ENCODE assay signal across 1 cellular context in the genomic region with DNA sequence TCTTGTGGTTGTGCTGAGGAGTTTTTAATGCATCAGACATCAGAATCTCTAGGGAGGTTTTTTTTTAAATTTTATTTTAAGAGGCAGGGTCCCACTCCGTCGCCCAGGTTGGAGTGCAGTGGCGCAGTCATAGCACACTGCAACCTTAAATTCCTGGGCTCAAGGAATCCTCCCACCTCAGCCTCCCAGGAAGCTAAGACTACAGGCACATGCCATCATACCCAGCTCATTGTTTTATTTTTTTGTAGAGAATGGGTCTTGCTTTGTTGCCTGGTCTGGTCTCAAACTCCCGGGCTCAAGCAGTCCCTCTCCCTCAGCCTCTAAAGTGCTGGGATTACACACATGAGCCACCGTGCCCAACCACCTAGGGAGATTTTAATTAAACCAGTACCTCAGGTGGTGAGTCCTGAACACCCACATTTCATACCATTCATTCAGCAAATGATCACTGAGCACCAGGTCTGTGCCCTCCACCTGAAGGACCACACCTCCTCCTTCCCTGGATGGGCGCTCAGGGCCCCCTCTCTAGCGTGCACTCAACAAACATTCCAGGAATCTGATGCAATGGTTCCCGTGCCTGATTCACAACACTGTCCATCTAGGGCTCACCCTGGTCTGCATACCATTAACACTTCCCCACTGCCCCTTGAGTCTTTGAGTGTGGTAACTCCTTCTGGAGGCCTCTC.
TF ChIP-seq lines count a peak whose summit lies in the region.

No MANE protein-coding gene starts in this region.

TF ChIP-seq in H1, 55 proteins besides CTCF, POLR2A, EP300 and RAD21:
- TF ChIP-seq, protein P1, sequence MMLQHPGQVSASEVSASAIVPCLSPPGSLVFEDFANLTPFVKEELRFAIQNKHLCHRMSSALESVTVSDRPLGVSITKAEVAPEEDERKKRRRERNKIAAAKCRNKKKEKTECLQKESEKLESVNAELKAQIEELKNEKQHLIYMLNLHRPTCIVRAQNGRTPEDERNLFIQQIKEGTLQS (IDR thresholded peaks at IDR 0.05; ENCODE audit: insufficient read depth, low read depth, low read length), result no peak
- TF ChIP-seq TEAD4 (IDR thresholded peaks at IDR 0.05; ENCODE audit: low read depth, low read length) (0 out of 2 replicates have a peak, but pooled peaks have one; percentile 35), FOSL1 (IDR thresholded peaks at IDR 0.05; ENCODE audit: insufficient read depth, low read depth, low read length) (no peak), BCL11A (IDR thresholded peaks at IDR 0.05; ENCODE audit: low read depth in 2 of 2, low read length in 2 of 2) (no peak)
